ENCODE assay signal across 37 cellular contexts in genomic region chr11:63893355-63893754, GRCh38. TPM values are rescaled to one million over a fixed set of nuclear protein-coding genes. Genes with fewer than 3 reads are reported as not detected.
"Had no signal": no experiment of that assay in that cellular context is flagged by ENCODE, and none has a peak within 500 bp of the region (broad histone marks: within the 10 kb centered on the region; RNA-seq: fewer than 3 reads in every experiment).

No MANE protein-coding gene starts in this region.

- H3K9me3 Mint-ChIP-seq: activated CD4-positive, alpha-beta memory T cell treated with anti-CD3 and anti-CD28 coated beads for 36 hours; activated CD4-positive, alpha-beta T cell treated with anti-CD3 and anti-CD28 coated beads, Interleukin-2, amount 10 ng/mL, durations not matched to agents 24 days and 14 days; activated naive CD4-positive, alpha-beta T cell treated with anti-CD3 and anti-CD28 coated beads for 36 hours; activated naive CD4-positive, alpha-beta T cell treated with anti-CD3 and anti-CD28 coated beads, Interleukin-2, amount 50 U/mL, for 24 hours; activated naive CD8-positive, alpha-beta T cell treated with anti-CD3 and anti-CD28 coated beads for 36 hours; activated naive CD8-positive, alpha-beta T cell treated with anti-CD3 and anti-CD28 coated beads, Interleukin-2, amount 50 U/mL, for 24 hours; activated T-helper 1 cell treated with anti-CD3 and anti-CD28 coated beads, Interleukin-12 subunit alpha, Interleukin-12 subunit beta, Interleukin-2, Interleukin-4 antibody, amounts not matched to agents 30 ng/mL and 10 ng/mL and 1 ng/mL, durations not matched to agents 14 hours and 24 hours and 36 hours; activated T-helper 2 cell treated with anti-CD3 and anti-CD28 coated beads, Interferon-gamma antibody, Interleukin-2, Interleukin-4, amounts not matched to agents 10 μg/mL and 5 μg/mL and 100 μg/mL, durations not matched to agents 14 hours and 24 hours and 36 hours; effector memory CD8-positive, alpha-beta T cell; T-helper 2 cell treated with Interferon-gamma antibody and Interleukin-4, amounts not matched to agents 5 μg/mL and 100 μg/mL, for 36 hours had no signal

- H3K27ac ChIP-seq: adrenal gland, breast epithelium, cardiac muscle cell, epithelial cell of prostate, esophagus squamous epithelium, gastroesophageal sphincter, WERI-Rb-1 had no signal

- H3K27me3 Mint-ChIP-seq: activated CD4-positive, alpha-beta memory T cell treated with anti-CD3 and anti-CD28 coated beads for 36 hours; activated CD4-positive, alpha-beta T cell treated with anti-CD3 and anti-CD28 coated beads for 36 hours; activated CD4-positive, alpha-beta T cell treated with anti-CD3 and anti-CD28 coated beads, Interleukin-2, amount 10 ng/mL, durations not matched to agents 24 days and 14 days; activated CD8-positive, alpha-beta memory T cell treated with anti-CD3 and anti-CD28 coated beads, Interleukin-2, amount 10 ng/mL, durations not matched to agents 7 days and 5 days; activated naive CD4-positive, alpha-beta T cell treated with anti-CD3 and anti-CD28 coated beads, Interleukin-2, amount 50 U/mL, for 24 hours; activated naive CD8-positive, alpha-beta T cell treated with anti-CD3 and anti-CD28 coated beads for 36 hours; activated naive CD8-positive, alpha-beta T cell treated with anti-CD3 and anti-CD28 coated beads, Interleukin-2, amount 50 U/mL, for 24 hours; brain; effector memory CD8-positive, alpha-beta T cell; T-helper 17 cell had no signal

- H3K9me3 ChIP-seq: adrenal gland, breast epithelium, esophagus squamous epithelium, gastroesophageal sphincter had no signal

- DNase-seq: activated CD4-positive, alpha-beta memory T cell treated with anti-CD3 and anti-CD28 coated beads for 36 hours; activated CD4-positive, alpha-beta T cell treated with anti-CD3 and anti-CD28 coated beads for 36 hours; activated CD4-positive, alpha-beta T cell treated with anti-CD3 and anti-CD28 coated beads, Interleukin-2, amount 10 ng/mL, durations not matched to agents 24 days and 14 days; activated CD4-positive, CD25-positive, alpha-beta regulatory T cell; activated CD4-positive, CD25-positive, alpha-beta regulatory T cell treated with anti-CD3 and anti-CD28 coated beads, Interleukin-2, amount 50 U/mL, for 72 hours; activated CD8-positive, alpha-beta memory T cell treated with anti-CD3 and anti-CD28 coated beads, Interleukin-2, amount 10 ng/mL, durations not matched to agents 7 days and 5 days; activated CD8-positive, alpha-beta memory T cell treated with anti-CD3 and anti-CD28 coated beads, Interleukin-2, amount 50 U/mL, for 4 hours; activated CD8-positive, alpha-beta T cell treated with anti-CD3 and anti-CD28 coated beads, Interleukin-2, amount 10 ng/mL, durations not matched to agents 7 days and 5 days; activated effector memory CD4-positive, alpha-beta T cell treated with anti-CD3 and anti-CD28 coated beads, Interleukin-2, amount 50 U/mL, for 16 hours; activated naive CD4-positive, alpha-beta T cell treated with anti-CD3 and anti-CD28 coated beads for 36 hours; activated naive CD8-positive, alpha-beta T cell treated with anti-CD3 and anti-CD28 coated beads for 36 hours; activated naive CD8-positive, alpha-beta T cell treated with anti-CD3 and anti-CD28 coated beads, Interleukin-2, amount 50 U/mL, for 24 hours; activated T-cell treated with anti-CD3 and anti-CD28 coated beads, Interleukin-2, amount 50 U/mL, for 1 hour; activated T-cell treated with anti-CD3 and anti-CD28 coated beads, Interleukin-2, amount 50 U/mL, for 48 hours; adrenal gland; amygdala; aorta; central memory CD4-positive, alpha-beta T cell; cortex of kidney; dermis blood vessel endothelial cell; effector CD4-positive, alpha-beta T cell; effector memory CD8-positive, alpha-beta T cell; esophagus squamous epithelium; foreskin melanocyte; T-helper 1 cell; T-helper 17 cell; T1000; WERI-Rb-1 had no signal

- H3K4me3 Mint-ChIP-seq: activated CD4-positive, alpha-beta memory T cell treated with anti-CD3 and anti-CD28 coated beads for 36 hours; activated CD4-positive, alpha-beta T cell treated with anti-CD3 and anti-CD28 coated beads for 36 hours; activated CD4-positive, alpha-beta T cell treated with anti-CD3 and anti-CD28 coated beads, Interleukin-2, amount 10 ng/mL, durations not matched to agents 24 days and 14 days; activated CD8-positive, alpha-beta memory T cell treated with anti-CD3 and anti-CD28 coated beads, Interleukin-2, amount 10 ng/mL, durations not matched to agents 7 days and 5 days; activated CD8-positive, alpha-beta T cell treated with anti-CD3 and anti-CD28 coated beads, Interleukin-2, amount 10 ng/mL, durations not matched to agents 7 days and 5 days; activated naive CD4-positive, alpha-beta T cell treated with anti-CD3 and anti-CD28 coated beads for 36 hours; activated naive CD4-positive, alpha-beta T cell treated with anti-CD3 and anti-CD28 coated beads, Interleukin-2, amount 50 U/mL, for 24 hours; activated naive CD8-positive, alpha-beta T cell treated with anti-CD3 and anti-CD28 coated beads for 36 hours; activated naive CD8-positive, alpha-beta T cell treated with anti-CD3 and anti-CD28 coated beads, Interleukin-2, amount 50 U/mL, for 24 hours; activated T-helper 1 cell treated with anti-CD3 and anti-CD28 coated beads, Interleukin-12 subunit alpha, Interleukin-12 subunit beta, Interleukin-2, Interleukin-4 antibody, amounts not matched to agents 30 ng/mL and 10 ng/mL and 1 ng/mL, durations not matched to agents 14 hours and 24 hours and 36 hours; brain; effector memory CD8-positive, alpha-beta T cell; T-helper 2 cell treated with Interferon-gamma antibody and Interleukin-4, amounts not matched to agents 5 μg/mL and 100 μg/mL, for 36 hours had no signal

- ATAC-seq: activated CD4-positive, alpha-beta T cell treated with anti-CD3 and anti-CD28 coated beads for 36 hours; activated CD8-positive, alpha-beta memory T cell treated with anti-CD3 and anti-CD28 coated beads, Interleukin-2, amount 10 ng/mL, durations not matched to agents 7 days and 5 days; activated CD8-positive, alpha-beta T cell treated with anti-CD3 and anti-CD28 coated beads, Interleukin-2, amount 10 ng/mL, durations not matched to agents 7 days and 5 days; activated naive CD8-positive, alpha-beta T cell treated with anti-CD3 and anti-CD28 coated beads, Interleukin-2, amount 50 U/mL, for 24 hours; effector memory CD8-positive, alpha-beta T cell; gastroesophageal sphincter; T-helper 17 cell had no signal

- H3K27ac Mint-ChIP-seq: activated CD4-positive, alpha-beta memory T cell treated with anti-CD3 and anti-CD28 coated beads for 36 hours; activated CD4-positive, alpha-beta T cell treated with anti-CD3 and anti-CD28 coated beads for 36 hours; activated CD4-positive, alpha-beta T cell treated with anti-CD3 and anti-CD28 coated beads, Interleukin-2, amount 10 ng/mL, durations not matched to agents 24 days and 14 days; activated CD8-positive, alpha-beta memory T cell treated with anti-CD3 and anti-CD28 coated beads, Interleukin-2, amount 10 ng/mL, durations not matched to agents 7 days and 5 days; activated CD8-positive, alpha-beta T cell treated with anti-CD3 and anti-CD28 coated beads, Interleukin-2, amount 10 ng/mL, durations not matched to agents 7 days and 5 days; activated naive CD4-positive, alpha-beta T cell treated with anti-CD3 and anti-CD28 coated beads for 36 hours; activated naive CD4-positive, alpha-beta T cell treated with anti-CD3 and anti-CD28 coated beads, Interleukin-2, amount 50 U/mL, for 24 hours; activated naive CD8-positive, alpha-beta T cell treated with anti-CD3 and anti-CD28 coated beads for 36 hours; activated naive CD8-positive, alpha-beta T cell treated with anti-CD3 and anti-CD28 coated beads, Interleukin-2, amount 50 U/mL, for 24 hours; activated T-helper 1 cell treated with anti-CD3 and anti-CD28 coated beads, Interleukin-12 subunit alpha, Interleukin-12 subunit beta, Interleukin-2, Interleukin-4 antibody, amounts not matched to agents 30 ng/mL and 10 ng/mL and 1 ng/mL, durations not matched to agents 14 hours and 24 hours and 36 hours; activated T-helper 2 cell treated with anti-CD3 and anti-CD28 coated beads, Interferon-gamma antibody, Interleukin-2, Interleukin-4, amounts not matched to agents 10 μg/mL and 5 μg/mL and 100 μg/mL, durations not matched to agents 14 hours and 24 hours and 36 hours; brain; T-helper 2 cell treated with Interferon-gamma antibody and Interleukin-4, amounts not matched to agents 5 μg/mL and 100 μg/mL, for 36 hours had no signal

- H3K4me3 ChIP-seq: adrenal gland, breast epithelium, cardiac muscle cell, esophagus squamous epithelium, gastroesophageal sphincter had no signal

- H3K27me3 ChIP-seq: adrenal gland, breast epithelium, cardiac muscle cell, esophagus squamous epithelium, gastroesophageal sphincter had no signal

RNA-seq across cellular contexts. Expression of gene RCOR2, which starts 23.6 kb away (rescaled TPM):
- total RNA-seq: T-helper 17 cell had no signal
